In genomic region chr12:121451931-121452330, GRCh38 we compare ENCODE assay signal across 11 cellular contexts. TPM values are rescaled to one million over a fixed set of nuclear protein-coding genes. Genes with fewer than 3 reads are reported as not detected.
DNase-seq lines count a peak whose midpoint lies in the region; ATAC-seq, FAIRE-seq and TF ChIP-seq lines count a peak whose summit lies in the region.
"Had no signal": no experiment of that assay in that cellular context is flagged by ENCODE, and none has a peak within 500 bp of the region (broad histone marks: within the 10 kb centered on the region; RNA-seq: fewer than 3 reads in every experiment).

No MANE protein-coding gene starts in this region.

- H3K4me2 ChIP-seq in mesendoderm (ENCODE audit: low read length) = no peak overlapping the region

- peak; percentile 42 for DNase-seq in activated naive CD4-positive, alpha-beta T cell treated with anti-CD3 and anti-CD28 coated beads, Interleukin-2, amount 10 ng/mL, durations not matched to agents 7 days and 5 days
- no peak for DNase-seq in activated naive CD4-positive, alpha-beta T cell treated with anti-CD3 and anti-CD28 coated beads for 36 hours
- DNase-seq in breast epithelium (ENCODE audit: low spot score in 2 of 2) = no peak
- DNase-seq in upper lobe of left lung = no peak
- DNase-seq in NCI-H2196 treated with DMSO at 0.1 percent for 48 hours (lab: John Stamatoyannopoulos, UW; ENCODE audit: unreplicated experiment) = no peak
- no peak for DNase-seq in mesendoderm
- DNase-seq in HTR-8/SVneo (ENCODE audit: insufficient read length, low spot score) = no peak
- DNase-seq: anterior cingulate cortex, H7 had no signal

- H2AK5ac ChIP-seq in mesendoderm (ENCODE audit: low read length) = no peak overlapping the region

- no peaks in the 10 kb centered on the region for H3K36me3 ChIP-seq in breast epithelium
- peaks cover 0 to 2% of the 10 kb centered on the region in 2 donors for H3K36me3 ChIP-seq in mucosa of rectum (ENCODE audit: control insufficient read depth in 2 of 2, insufficient read depth in 2 of 2, low read length in 2 of 2)
- peaks cover 0 to 10% (median 0%) of the 10 kb centered on the region in 4 donors for H3K36me3 ChIP-seq in upper lobe of left lung
- H3K36me3 ChIP-seq in mesendoderm (ENCODE audit: control insufficient read depth, insufficient read depth, low read length) = no peaks in the 10 kb centered on the region

- FAIRE-seq in HTR-8/SVneo (lab: Jason Lieb, UNC) = no peak
- FAIRE-seq: TTC549 had no signal

- H3K18ac ChIP-seq in mesendoderm (ENCODE audit: low read length) = no peak overlapping the region

- H3K4me3 Mint-ChIP-seq in activated naive CD4-positive, alpha-beta T cell treated with anti-CD3 and anti-CD28 coated beads, Interleukin-2, amount 10 ng/mL, durations not matched to agents 7 days and 5 days = no peak overlapping the region
- no peak overlapping the region for H3K4me3 Mint-ChIP-seq in activated naive CD4-positive, alpha-beta T cell treated with anti-CD3 and anti-CD28 coated beads for 36 hours

- intact Hi-C loops in activated naive CD4-positive, alpha-beta T cell treated with anti-CD3 and anti-CD28 coated beads for 36 hours (cut with micrococcal nuclease) = no loop called here
- intact Hi-C loops in breast epithelium (cut with DNase I; ENCODE audit: low total_unique reads) = loop anchor here (5.0 kb wide), 1 partner anchor 1535 kb away; no protein-coding TSS in a partner anchor

- peak overlapping the region; percentile 47 to 61 for H3K9ac ChIP-seq in mucosa of rectum (ENCODE audit: low read depth in 1 of 2, low read length in 2 of 2)
- H3K9ac ChIP-seq in mesendoderm (ENCODE audit: low read length) = no peak overlapping the region

- peak in 1 of 2 donors; percentile 50 for ATAC-seq in upper lobe of left lung (ENCODE audit: low FRiP score in 2 of 2)

- H3K79me1 ChIP-seq in mesendoderm (ENCODE audit: low read length) = peaks cover 19% of the 10 kb centered on the region

- TF ChIP-seq CTCF in breast epithelium (IDR thresholded peaks at IDR 0.05) (no peak), upper lobe of left lung (IDR thresholded peaks at IDR 0.05) (no peak)

- H3K56ac ChIP-seq in mesendoderm (ENCODE audit: low read length) = no peak overlapping the region

- no peak for TF ChIP-seq EP300 in upper lobe of left lung (IDR thresholded peaks at IDR 0.05)

- peak overlapping the region; percentile 28 for H3K27ac Mint-ChIP-seq in activated naive CD4-positive, alpha-beta T cell treated with anti-CD3 and anti-CD28 coated beads, Interleukin-2, amount 10 ng/mL, durations not matched to agents 7 days and 5 days
- H3K27ac Mint-ChIP-seq in activated naive CD4-positive, alpha-beta T cell treated with anti-CD3 and anti-CD28 coated beads for 36 hours = no peak overlapping the region

- no peaks in the 10 kb centered on the region for H3K9me3 Mint-ChIP-seq in activated naive CD4-positive, alpha-beta T cell treated with anti-CD3 and anti-CD28 coated beads, Interleukin-2, amount 10 ng/mL, durations not matched to agents 7 days and 5 days
- H3K9me3 Mint-ChIP-seq in activated naive CD4-positive, alpha-beta T cell treated with anti-CD3 and anti-CD28 coated beads for 36 hours = no peaks in the 10 kb centered on the region

- 37 to 41% methylated on average over 5 of the region's 5 CpGs for WGBS in upper lobe of left lung, 2 donors
- WGBS in mesendoderm (ENCODE audit: extremely low coverage, insufficient coverage, low lambda C conversion rate) = no CpG with 5 or more reads among the region's 5 CpGs

- no peaks in the 10 kb centered on the region for H3K9me3 ChIP-seq in breast epithelium
- no peaks in the 10 kb centered on the region for H3K9me3 ChIP-seq in mucosa of rectum (ENCODE audit: control insufficient read depth in 2 of 2, low read length in 2 of 2)
- no peaks in the 10 kb centered on the region for H3K9me3 ChIP-seq in upper lobe of left lung

- no peak overlapping the region for H4K5ac ChIP-seq in mesendoderm (ENCODE audit: low read length)

- H3K36me3 Mint-ChIP-seq in activated naive CD4-positive, alpha-beta T cell treated with anti-CD3 and anti-CD28 coated beads, Interleukin-2, amount 10 ng/mL, durations not matched to agents 7 days and 5 days = peaks cover 31% of the 10 kb centered on the region
- peaks cover 8% of the 10 kb centered on the region for H3K36me3 Mint-ChIP-seq in activated naive CD4-positive, alpha-beta T cell treated with anti-CD3 and anti-CD28 coated beads for 36 hours (ENCODE audit: low read depth)

- no peak overlapping the region for H3K23ac ChIP-seq in mesendoderm (ENCODE audit: low read length)

- no peaks in the 10 kb centered on the region for H3K27me3 Mint-ChIP-seq in activated naive CD4-positive, alpha-beta T cell treated with anti-CD3 and anti-CD28 coated beads, Interleukin-2, amount 10 ng/mL, durations not matched to agents 7 days and 5 days
- H3K27me3 Mint-ChIP-seq in activated naive CD4-positive, alpha-beta T cell treated with anti-CD3 and anti-CD28 coated beads for 36 hours (ENCODE audit: low read depth) = no peaks in the 10 kb centered on the region

- no peak overlapping the region for H3K4ac ChIP-seq in mesendoderm (ENCODE audit: low read depth, low read length)

- H3K4me1 ChIP-seq in breast epithelium = no peaks in the 10 kb centered on the region
- H3K4me1 ChIP-seq in mucosa of rectum (ENCODE audit: control insufficient read depth in 2 of 2, insufficient read depth in 2 of 2, low read length in 2 of 2) = peaks cover 13 to 15% of the 10 kb centered on the region in 2 donors
- H3K4me1 ChIP-seq in upper lobe of left lung = peaks cover 14 to 29% (median 20%) of the 10 kb centered on the region in 4 donors
- no peaks in the 10 kb centered on the region for H3K4me1 ChIP-seq in mesendoderm (ENCODE audit: control insufficient read depth, low read depth, low read length)

- H2BK120ac ChIP-seq in mesendoderm (ENCODE audit: low read depth, low read length) = no peak overlapping the region

- H3K4me3 ChIP-seq in breast epithelium = peak overlapping the region; percentile 21 to 57 (median 24)
- H3K4me3 ChIP-seq in mucosa of rectum (ENCODE audit: low read length in 2 of 2) = peak overlapping the region; percentile 57 to 61
- peak overlapping the region in 3 of 4 donors; percentile 15 to 31 (median 30) for H3K4me3 ChIP-seq in upper lobe of left lung
- no peak overlapping the region for H3K4me3 ChIP-seq in mesendoderm (ENCODE audit: low read length)

- CTCF ChIA-PET in activated naive CD4-positive, alpha-beta T cell treated with anti-CD3 and anti-CD28 coated beads, Interleukin-2, amount 10 ng/mL, durations not matched to agents 7 days and 5 days (lab: Charles Lee) = interaction anchor here (1.1 kb wide), 1 partner anchor 9 kb away, joined by 5 read pairs; no protein-coding TSS in a partner anchor
- CTCF ChIA-PET in activated naive CD4-positive, alpha-beta T cell treated with anti-CD3 and anti-CD28 coated beads for 36 hours (lab: Charles Lee) = interaction anchor here (0.6 to 9.2 kb wide), 2 partner anchors 9 to 48 kb away, joined by 5 to 65 read pairs; no protein-coding TSS in a partner anchor

- no peaks in the 10 kb centered on the region for H3K27me3 ChIP-seq in breast epithelium
- H3K27me3 ChIP-seq in mucosa of rectum (ENCODE audit: control insufficient read depth in 2 of 2, insufficient read depth in 2 of 2, low read length in 2 of 2) = no peaks in the 10 kb centered on the region
- H3K27me3 ChIP-seq in upper lobe of left lung = no peaks in the 10 kb centered on the region
- no peaks in the 10 kb centered on the region for H3K27me3 ChIP-seq in mesendoderm (ENCODE audit: insufficient read depth, low read length, poor library complexity)

- H2BK15ac ChIP-seq in mesendoderm (replicated peaks; ENCODE audit: low read depth) = no peak overlapping the region

- TF ChIP-seq POLR2A in breast epithelium (IDR thresholded peaks at IDR 0.05) (no peak), upper lobe of left lung (IDR thresholded peaks at IDR 0.05) (no peak)

- H3K4me1 Mint-ChIP-seq in activated naive CD4-positive, alpha-beta T cell treated with anti-CD3 and anti-CD28 coated beads, Interleukin-2, amount 10 ng/mL, durations not matched to agents 7 days and 5 days = peaks cover 28% of the 10 kb centered on the region
- peaks cover 11% of the 10 kb centered on the region for H3K4me1 Mint-ChIP-seq in activated naive CD4-positive, alpha-beta T cell treated with anti-CD3 and anti-CD28 coated beads for 36 hours (ENCODE audit: low read depth)

- H3K27ac ChIP-seq in breast epithelium (peak overlapping the region; percentile 83 to 89), mucosa of rectum (ENCODE audit: low read depth in 2 of 2, low read length in 2 of 2) (peak overlapping the region; percentile 66 to 81), upper lobe of left lung (peak overlapping the region; percentile 45 to 79 (median 64)), mesendoderm (ENCODE audit: low read depth, low read length) (no peak overlapping the region)

- H2BK5ac ChIP-seq in mesendoderm (ENCODE audit: low read length) = no peak overlapping the region

- peaks cover 24% of the 10 kb centered on the region for H3K79me2 ChIP-seq in mesendoderm (ENCODE audit: control insufficient read depth, insufficient read depth, low read length)

- no peak overlapping the region for H4K8ac ChIP-seq in mesendoderm (ENCODE audit: low read depth, low read length)

RNA-seq across cellular contexts. Expression of gene RNF34, which starts 52.0 kb away (rescaled TPM):
- 10 to 100 TPM; 54.1 to 57.0 TPM for total RNA-seq in activated naive CD4-positive, alpha-beta T cell treated with anti-CD3 and anti-CD28 coated beads for 36 hours
- total RNA-seq in breast epithelium (10 to 100 TPM; 32.4 to 47.3 (median 45.1) TPM), upper lobe of left lung (10 to 100 TPM; 22.1 to 48.2 (median 32.4) TPM)
- 45.0 TPM for polyA plus RNA-seq in mesendoderm (2013, experiment 1 of 2)
- polyA plus RNA-seq in mesendoderm (2013, experiment 2 of 2) = 45.4 TPM
